In the genomic region with DNA sequence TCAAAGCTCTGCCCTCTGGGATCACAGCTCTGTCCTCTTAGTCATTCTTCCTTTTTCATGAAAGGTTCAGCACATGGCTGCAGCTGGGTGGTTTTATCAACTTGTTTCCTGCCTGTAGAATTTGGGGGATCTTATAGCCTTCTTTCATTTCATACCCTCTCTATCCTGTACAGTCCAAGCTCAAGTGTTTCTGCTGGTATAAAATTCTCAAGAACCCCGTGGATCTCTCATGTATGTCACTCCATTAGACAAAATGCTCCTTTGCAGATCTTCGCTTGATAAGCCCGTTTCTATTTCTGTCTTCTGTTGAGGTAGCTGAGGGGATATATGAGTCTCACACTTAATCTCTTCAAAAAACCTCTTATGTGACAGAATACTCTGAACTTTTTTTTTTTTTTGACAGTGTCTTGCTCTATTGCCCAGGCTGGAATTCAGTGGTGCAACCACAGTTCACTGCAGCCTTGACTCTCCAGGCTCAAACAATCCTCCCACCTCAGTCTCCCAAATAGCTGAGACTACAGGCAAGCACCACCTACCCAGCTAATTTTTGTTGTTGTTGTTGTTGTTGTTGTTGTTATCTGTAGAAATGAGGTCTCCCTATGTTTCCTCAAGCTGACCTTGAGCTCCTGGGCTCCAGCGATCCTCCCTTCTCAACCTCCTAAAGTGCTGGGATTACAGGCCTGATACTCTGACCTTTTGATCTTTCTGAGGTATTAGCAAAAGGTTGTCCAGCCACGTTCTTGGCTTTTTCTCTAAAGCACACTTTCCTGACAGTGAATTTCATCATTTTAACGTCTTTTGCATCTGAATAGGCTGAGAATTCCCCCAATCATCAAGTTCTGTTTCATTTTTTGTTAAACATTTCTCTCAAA, we compare ENCODE assay signal across 1 cellular context.
TF ChIP-seq lines count a peak whose summit lies in the region.

No MANE protein-coding gene starts in this region.

TF ChIP-seq in SK-N-SH, 30 proteins besides CTCF, POLR2A, EP300 and RAD21 (continued from another document):
- TF ChIP-seq, protein P1, sequence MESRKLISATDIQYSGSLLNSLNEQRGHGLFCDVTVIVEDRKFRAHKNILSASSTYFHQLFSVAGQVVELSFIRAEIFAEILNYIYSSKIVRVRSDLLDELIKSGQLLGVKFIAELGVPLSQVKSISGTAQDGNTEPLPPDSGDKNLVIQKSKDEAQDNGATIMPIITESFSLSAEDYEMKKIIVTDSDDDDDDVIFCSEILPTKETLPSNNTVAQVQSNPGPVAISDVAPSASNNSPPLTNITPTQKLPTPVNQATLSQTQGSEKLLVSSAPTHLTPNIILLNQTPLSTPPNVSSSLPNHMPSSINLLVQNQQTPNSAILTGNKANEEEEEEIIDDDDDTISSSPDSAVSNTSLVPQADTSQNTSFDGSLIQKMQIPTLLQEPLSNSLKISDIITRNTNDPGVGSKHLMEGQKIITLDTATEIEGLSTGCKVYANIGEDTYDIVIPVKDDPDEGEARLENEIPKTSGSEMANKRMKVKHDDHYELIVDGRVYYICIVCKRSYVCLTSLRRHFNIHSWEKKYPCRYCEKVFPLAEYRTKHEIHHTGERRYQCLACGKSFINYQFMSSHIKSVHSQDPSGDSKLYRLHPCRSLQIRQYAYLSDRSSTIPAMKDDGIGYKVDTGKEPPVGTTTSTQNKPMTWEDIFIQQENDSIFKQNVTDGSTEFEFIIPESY (IDR thresholded peaks at IDR 0.05; ENCODE audit: borderline replicate concordance, low read depth) = no peak
- no peak for TF ChIP-seq CHD2 (IDR thresholded peaks at IDR 0.05; ENCODE audit: low read length, partially characterized antibody)
- TF ChIP-seq GABPA (IDR thresholded peaks at IDR 0.05; ENCODE audit: low read depth) = no peak
